ENCODE assay signal across 28 cellular contexts in genomic region chr20:61296629-61297019, GRCh38. TPM values are rescaled to one million over a fixed set of nuclear protein-coding genes. Genes with fewer than 3 reads are reported as not detected.
"Had no signal": no experiment of that assay in that cellular context is flagged by ENCODE, and none has a peak within 500 bp of the region (broad histone marks: within the 10 kb centered on the region; RNA-seq: fewer than 3 reads in every experiment).

No MANE protein-coding gene starts in this region.

- H3K4me3 Mint-ChIP-seq: effector memory CD8-positive, alpha-beta T cell; natural killer cell treated with Interleukin-12 subunit alpha and Interleukin-12 subunit beta and Interleukin-15 and Interleukin-18, amount 100 ng/mL, for 72 hours; neural crest cell; stimulated activated naive CD8-positive, alpha-beta T cell treated with anti-CD3 and anti-CD28 coated beads, Interleukin-15, amount 100 ng/mL, for 72 hours had no signal

- H3K4me3 ChIP-seq: esophagus squamous epithelium, lower lobe of right lung, right lobe of liver, suprapubic skin, transverse colon, upper lobe of right lung, vagina had no signal

- H3K79me2 ChIP-seq: parathyroid adenoma had no signal

- H3K36me3 Mint-ChIP-seq: naive B cell; natural killer cell treated with Interleukin-12 subunit alpha and Interleukin-12 subunit beta and Interleukin-15 and Interleukin-18, amount 100 ng/mL, for 72 hours had no signal

- H3K9ac ChIP-seq: parathyroid adenoma had no signal

- H3K36me3 ChIP-seq: esophagus squamous epithelium, lower lobe of right lung, neutrophil, right lobe of liver, suprapubic skin, transverse colon, upper lobe of right lung, vagina had no signal

- H3K27ac Mint-ChIP-seq: effector memory CD8-positive, alpha-beta T cell; natural killer cell treated with Interleukin-12 subunit alpha and Interleukin-12 subunit beta and Interleukin-15 and Interleukin-18, amount 100 ng/mL, for 72 hours; progenitor cell of endocrine pancreas had no signal

- H3K9me3 Mint-ChIP-seq: neural crest cell; stimulated activated naive CD8-positive, alpha-beta T cell treated with anti-CD3 and anti-CD28 coated beads, Interleukin-15, amount 100 ng/mL, for 72 hours had no signal

- H3K27me3 ChIP-seq: neutrophil, right lobe of liver, transverse colon, upper lobe of right lung, vagina had no signal

- H3K9me3 ChIP-seq: esophagus squamous epithelium, lower lobe of right lung, neutrophil, right lobe of liver, suprapubic skin, transverse colon, upper lobe of right lung, vagina had no signal

- DNase-seq: cortex of kidney; effector memory CD8-positive, alpha-beta T cell; erythroblast; esophagus squamous epithelium; foreskin melanocyte; hypothalamus; left ventricle myocardium superior; lower lobe of right lung; naive B cell; right lobe of liver; small intestine; stimulated activated CD4-positive, alpha-beta T cell treated with anti-CD3 and anti-CD28 coated beads, Interleukin-12 subunit alpha, Interleukin-12 subunit beta, amount 100 ng/mL, for 4 hours; stimulated activated CD4-positive, alpha-beta T cell treated with anti-CD3 and anti-CD28 coated beads, Interleukin-1b, Interleukin-23, amount 100 ng/mL, for 48 hours; stimulated activated CD4-positive, alpha-beta T cell treated with anti-CD3 and anti-CD28 coated beads, Interleukin-4, amount 100 ng/mL, for 1 hour; stimulated activated CD8-positive, alpha-beta memory T cell treated with anti-CD3 and anti-CD28 coated beads, Interleukin-4, amount 100 ng/mL, for 48 hours; stimulated activated naive CD4-positive, alpha-beta T cell; stimulated activated naive CD8-positive, alpha-beta T cell treated with anti-CD3 and anti-CD28 coated beads, Interleukin-15, amount 100 ng/mL, for 72 hours; transverse colon; upper lobe of right lung had no signal

- H3K27me3 Mint-ChIP-seq: naive B cell; natural killer cell treated with Interleukin-12 subunit alpha and Interleukin-12 subunit beta and Interleukin-15 and Interleukin-18, amount 100 ng/mL, for 72 hours; stimulated activated naive CD8-positive, alpha-beta T cell treated with anti-CD3 and anti-CD28 coated beads, Interleukin-15, amount 100 ng/mL, for 72 hours had no signal

- H2AFZ ChIP-seq: parathyroid adenoma had no signal

- FAIRE-seq: endometrium, small intestine had no signal

- H3K4me1 Mint-ChIP-seq: naive B cell; stimulated activated naive CD8-positive, alpha-beta T cell treated with anti-CD3 and anti-CD28 coated beads, Interleukin-15, amount 100 ng/mL, for 72 hours had no signal

- H3K27ac ChIP-seq: esophagus squamous epithelium, lower lobe of right lung, neutrophil, parathyroid adenoma, right lobe of liver, suprapubic skin, transverse colon, upper lobe of right lung, vagina had no signal

- ATAC-seq: effector memory CD8-positive, alpha-beta T cell; left ventricle myocardium superior; lower lobe of right lung; natural killer cell treated with Interleukin-12 subunit alpha and Interleukin-12 subunit beta and Interleukin-15 and Interleukin-18, amount 100 ng/mL, for 72 hours; right lobe of liver; stimulated activated naive CD8-positive, alpha-beta T cell treated with anti-CD3 and anti-CD28 coated beads, Interleukin-15, amount 100 ng/mL, for 72 hours; upper lobe of right lung had no signal

- H3K4me1 ChIP-seq: esophagus squamous epithelium, lower lobe of right lung, parathyroid adenoma, right lobe of liver, suprapubic skin, upper lobe of right lung, vagina had no signal

RNA-seq across cellular contexts. Expression of gene CDH4, which starts 44.6 kb away (rescaled TPM):
- total RNA-seq: left ventricle myocardium superior; mesenteric fat pad; natural killer cell treated with Interleukin-12 subunit alpha and Interleukin-12 subunit beta and Interleukin-15 and Interleukin-18, amount 100 ng/mL, for 72 hours; transverse colon had no signal
